17 cellular contexts compared by ENCODE assay signal in genomic region chr13:110322126-110322827, GRCh38. TPM values are rescaled to one million over a fixed set of nuclear protein-coding genes. Genes with fewer than 3 reads are reported as not detected.
DNase-seq lines count a peak whose midpoint lies in the region; ATAC-seq lines count a peak whose summit lies in the region.
"Had no signal": no experiment of that assay in that cellular context is flagged by ENCODE, and none has a peak within 500 bp of the region (broad histone marks: within the 10 kb centered on the region; RNA-seq: fewer than 3 reads in every experiment).

No MANE protein-coding gene starts in this region.

- no peaks in the 10 kb centered on the region for H3K36me3 ChIP-seq in GM23248 (ENCODE audit: low read depth)
- H3K36me3 ChIP-seq in mesenchymal stem cell (ENCODE audit: control insufficient read depth in 1 of 2, insufficient read depth in 2 of 2, low read depth in 1 of 2, low read length in 2 of 2): peaks cover under 1 to 39% of the 10 kb centered on the region in 2 experiments

- H2BK120ac ChIP-seq in mesenchymal stem cell (ENCODE audit: low read depth, low read length): no peak overlapping the region

- no peaks in the 10 kb centered on the region for H3K4me1 Mint-ChIP-seq in stimulated activated effector memory CD8-positive, alpha-beta T cell treated with anti-CD3 and anti-CD28 coated beads, Interleukin-12 subunit alpha, Interleukin-12 subunit beta, amount 100 ng/mL, for 72 hours

- H3K4me2 ChIP-seq in GM23248 (ENCODE audit: unreplicated experiment) (no peak overlapping the region), mesenchymal stem cell (ENCODE audit: low read length, poor library complexity, severe bottlenecking) (no peak overlapping the region)

- peak overlapping the region in 1 of 2 experiments; percentile 75 for H3K18ac ChIP-seq in mesenchymal stem cell (ENCODE audit: low read depth in 1 of 2, low read length in 2 of 2)

- peak overlapping the region; percentile 39; the same call in 1 of the 2 replicates for H3K27ac ChIP-seq in GM23248
- H3K27ac ChIP-seq in mesenchymal stem cell (ENCODE audit: low read length, poor library complexity, severe bottlenecking): peak overlapping the region; percentile 98

- H3K9ac ChIP-seq in GM23248: no peak overlapping the region
- H3K9ac ChIP-seq in mesenchymal stem cell (ENCODE audit: low read length): no peak overlapping the region

- no peak overlapping the region for H4K8ac ChIP-seq in mesenchymal stem cell (ENCODE audit: low read length)

- H4K91ac ChIP-seq in mesenchymal stem cell (ENCODE audit: low read length): no peak overlapping the region

- H2BK5ac ChIP-seq in mesenchymal stem cell (ENCODE audit: low read depth, low read length, poor library complexity, severe bottlenecking): peak overlapping the region; percentile 93

- H3F3A ChIP-seq in GM23248 (ENCODE audit: insufficient read depth): peaks cover 42% of the 10 kb centered on the region

- no peak overlapping the region for H3K27ac Mint-ChIP-seq in stimulated activated effector memory CD8-positive, alpha-beta T cell treated with anti-CD3 and anti-CD28 coated beads, Interleukin-12 subunit alpha, Interleukin-12 subunit beta, amount 100 ng/mL, for 72 hours
- H3K27ac Mint-ChIP-seq: CD8-positive, alpha-beta T cell; stimulated activated naive CD8-positive, alpha-beta T cell treated with anti-CD3 and anti-CD28 coated beads, Interleukin-15, Interleukin-2, amounts not matched to agents 100 ng/mL and 50 ng/mL, for 24 hours had no signal

- in situ Hi-C loops in GM23248 (cut with MboI): no loop called here

- H4K20me1 ChIP-seq in GM23248 (ENCODE audit: insufficient read depth): no peaks in the 10 kb centered on the region

- H3K4me1 ChIP-seq in GM23248 (ENCODE audit: insufficient read depth): peaks cover 47% of the 10 kb centered on the region
- H3K4me1 ChIP-seq in mesenchymal stem cell (ENCODE audit: control insufficient read depth, insufficient read depth, low read depth, low read length): peaks cover 51% of the 10 kb centered on the region

- WGBS in GM23248 (ENCODE audit: low coverage in 1 of 2, low lambda C conversion rate in 2 of 2, missing lambda C conversion rate in 2 of 2), 2 experiments: 92 to 95% methylated on average over 16 of the region's 16 CpGs
- WGBS in mesenchymal stem cell: 81% methylated on average over 16 of the region's 16 CpGs

- peaks cover 72% of the 10 kb centered on the region for H3K79me2 ChIP-seq in GM23248 (ENCODE audit: insufficient read depth)

- peak overlapping the region in 1 of 2 experiments; percentile 59 for H2BK12ac ChIP-seq in mesenchymal stem cell (ENCODE audit: low read length in 2 of 2)

- peak; percentile 19 for ATAC-seq in stimulated activated effector memory CD8-positive, alpha-beta T cell treated with anti-CD3 and anti-CD28 coated beads, Interleukin-12 subunit alpha, Interleukin-12 subunit beta, amount 100 ng/mL, for 72 hours
- no peak for ATAC-seq in GM18909 (IDR thresholded peaks at IDR 0.05; ENCODE audit: poor library complexity, unreplicated experiment)
- ATAC-seq: CD8-positive, alpha-beta T cell; left cardiac atrium; right cardiac atrium had no signal

- no peak overlapping the region for H3K4ac ChIP-seq in mesenchymal stem cell (ENCODE audit: low read depth in 1 of 2, low read length in 2 of 2)

- no peak overlapping the region for H2AFZ ChIP-seq in GM23248
- no peak overlapping the region for H2AFZ ChIP-seq in mesenchymal stem cell (ENCODE audit: low read depth, low read length)

- peak overlapping the region in 1 of 2 experiments; percentile 7 for H3K14ac ChIP-seq in mesenchymal stem cell (ENCODE audit: low read length in 2 of 2)

- H2AK5ac ChIP-seq in mesenchymal stem cell (ENCODE audit: low read length, severe bottlenecking): peak overlapping the region; percentile 97

- no peaks in the 10 kb centered on the region for H3K27me3 ChIP-seq in GM23248 (replicated peaks; ENCODE audit: insufficient read depth)
- H3K27me3 ChIP-seq in mesenchymal stem cell (ENCODE audit: control insufficient read depth in 1 of 2, insufficient read depth in 1 of 2, low read length in 2 of 2): no peaks in the 10 kb centered on the region

- DNase-seq in GM23248 (no peak), astrocyte of the hippocampus (ENCODE audit: low read depth, low spot score) (peak; percentile 56), mesenchymal stem cell (no peak), NCI-H524 (lab: John Stamatoyannopoulos, UW) (no peak), NCI-H1694 treated with DMSO at 0.1 percent for 48 hours (lab: John Stamatoyannopoulos, UW) (no peak)
- DNase-seq in stimulated activated effector memory CD8-positive, alpha-beta T cell treated with anti-CD3 and anti-CD28 coated beads, Interleukin-12 subunit alpha, Interleukin-12 subunit beta, amount 100 ng/mL, for 72 hours (ENCODE audit: low spot score in 2 of 2): no peak
- no peak for DNase-seq in stimulated activated CD4-positive, alpha-beta T cell treated with anti-CD3 and anti-CD28 coated beads, Interleukin-2, amount 100 ng/mL, for 48 hours
- DNase-seq: activated CD4-positive, alpha-beta T cell treated with anti-CD3 and anti-CD28 coated beads, Interleukin-2, amount 50 U/mL, for 48 hours; amniotic stem cell; CD8-positive, alpha-beta T cell; left cardiac atrium; NCI-H1105 treated with DMSO at 0.1 percent for 48 hours; NCI-H526 treated with DMSO at 0.1 percent for 48 hours; right cardiac atrium; SHP77 treated with DMSO at 0.1 percent for 48 hours had no signal

- H3K23ac ChIP-seq in mesenchymal stem cell (ENCODE audit: low read length in 2 of 2): no peak overlapping the region

- no peak overlapping the region for H2BK15ac ChIP-seq in mesenchymal stem cell (ENCODE audit: low read depth, poor library complexity, severe bottlenecking)

- no peak overlapping the region for H3K4me3 Mint-ChIP-seq in stimulated activated effector memory CD8-positive, alpha-beta T cell treated with anti-CD3 and anti-CD28 coated beads, Interleukin-12 subunit alpha, Interleukin-12 subunit beta, amount 100 ng/mL, for 72 hours
- H3K4me3 Mint-ChIP-seq: CD8-positive, alpha-beta T cell; stimulated activated naive CD8-positive, alpha-beta T cell treated with anti-CD3 and anti-CD28 coated beads, Interleukin-15, Interleukin-2, amounts not matched to agents 100 ng/mL and 50 ng/mL, for 24 hours had no signal

- H3K9me3 ChIP-seq in GM23248 (ENCODE audit: low read depth) (no peaks in the 10 kb centered on the region), mesenchymal stem cell (ENCODE audit: control insufficient read depth, low read length) (no peaks in the 10 kb centered on the region)

- no peak overlapping the region for H3K4me3 ChIP-seq in GM23248
- no peak overlapping the region for H3K4me3 ChIP-seq in mesenchymal stem cell (ENCODE audit: insufficient read depth in 1 of 2, low read depth in 1 of 2, low read length in 2 of 2)

- no peaks in the 10 kb centered on the region for H3K36me3 Mint-ChIP-seq in stimulated activated effector memory CD8-positive, alpha-beta T cell treated with anti-CD3 and anti-CD28 coated beads, Interleukin-12 subunit alpha, Interleukin-12 subunit beta, amount 100 ng/mL, for 72 hours
- H3K36me3 Mint-ChIP-seq: CD8-positive, alpha-beta T cell had no signal

- H3K79me1 ChIP-seq in mesenchymal stem cell (replicated peaks; ENCODE audit: low read length, poor library complexity, severe bottlenecking): peaks cover 3% of the 10 kb centered on the region

- no peaks in the 10 kb centered on the region for H3K9me2 ChIP-seq in GM23248 (ENCODE audit: insufficient read depth)

- H3K9me3 Mint-ChIP-seq in stimulated activated effector memory CD8-positive, alpha-beta T cell treated with anti-CD3 and anti-CD28 coated beads, Interleukin-12 subunit alpha, Interleukin-12 subunit beta, amount 100 ng/mL, for 72 hours: no peaks in the 10 kb centered on the region
- H3K9me3 Mint-ChIP-seq: CD8-positive, alpha-beta T cell; stimulated activated naive CD8-positive, alpha-beta T cell treated with anti-CD3 and anti-CD28 coated beads, Interleukin-15, Interleukin-2, amounts not matched to agents 100 ng/mL and 50 ng/mL, for 24 hours had no signal

RNA-seq across cellular contexts. Expression of gene COL4A2, which starts 15.2 kb away (rescaled TPM):
- 455 and 524 TPM in 2 replicates for total RNA-seq in GM23248 (2014; rRNA removed; shearing (Covaris generic))
- 137 and 146 TPM in 2 replicates for polyA plus RNA-seq in GM23248 (2016; fragmentation: Nextera tagmentation; extraction: Ambion mirVana)
- polyA plus RNA-seq in mesenchymal stem cell (2013, experiment 1 of 2): 2,099 TPM
- 2,053 TPM for polyA plus RNA-seq in mesenchymal stem cell (2013, experiment 2 of 2)
- total RNA-seq: CD8-positive, alpha-beta T cell had no signal

RNA-seq across cellular contexts. Expression of gene COL4A1, which starts 15.3 kb away (rescaled TPM):
- 519 and 549 TPM in 2 replicates for total RNA-seq in GM23248 (2014; rRNA removed; shearing (Covaris generic))
- 183 and 184 TPM in 2 replicates for polyA plus RNA-seq in GM23248 (2016; fragmentation: Nextera tagmentation; extraction: Ambion mirVana)
- 2,271 TPM for polyA plus RNA-seq in mesenchymal stem cell (2013, experiment 1 of 2)
- polyA plus RNA-seq in mesenchymal stem cell (2013, experiment 2 of 2): 2,270 TPM
- total RNA-seq: CD8-positive, alpha-beta T cell had no signal
